In the genomic region with DNA sequence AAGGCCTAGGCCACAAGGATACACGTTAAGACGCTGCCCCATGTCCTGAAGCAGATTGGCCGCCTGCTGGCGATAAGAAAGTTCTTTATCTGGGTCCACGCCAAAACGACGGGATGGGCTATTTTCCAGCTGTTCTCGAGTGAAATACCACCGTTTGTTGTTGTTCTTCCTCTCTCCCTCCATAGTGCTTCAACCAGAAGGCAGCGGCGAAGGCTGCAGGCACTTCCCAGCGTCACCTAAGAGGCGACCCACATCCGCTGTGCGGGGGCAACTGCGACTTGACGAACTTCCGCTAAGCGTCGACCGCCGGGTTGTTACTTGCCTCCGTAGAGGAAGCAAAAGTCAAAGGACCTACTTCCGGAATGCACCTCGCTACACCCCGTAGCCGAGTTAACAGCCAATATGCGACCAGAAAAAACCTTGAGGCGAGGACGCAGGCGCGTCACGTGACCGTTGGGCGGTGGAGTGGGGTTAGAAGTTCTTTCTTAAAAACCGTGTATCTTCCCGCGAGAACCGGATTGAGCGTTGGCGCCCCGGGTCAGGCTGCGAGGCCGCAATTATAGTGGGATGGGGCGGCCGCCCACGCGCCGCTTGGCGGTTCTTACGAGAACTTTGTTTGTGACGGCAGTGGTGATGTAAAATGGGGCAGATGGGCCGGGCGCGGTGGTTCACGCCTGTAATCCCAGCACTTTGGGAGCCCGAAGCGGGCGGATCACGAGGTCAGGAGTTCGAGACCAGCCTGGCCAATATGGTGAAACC, we compare ENCODE assay signal across 8 cellular contexts. TPM values are rescaled to one million over a fixed set of nuclear protein-coding genes. Genes with fewer than 3 reads are reported as not detected.
A peak's percentile ranks its signal among the peaks of the same experiment; 100 is the strongest.
DNase-seq lines count a peak whose midpoint lies in the region; ATAC-seq and TF ChIP-seq lines count a peak whose summit lies in the region.

A gene (minus strand): TSS at position 215 of the 759 bp plus-strand sequence. CDS start 32 bp downstream, at position 183.

- TF ChIP-seq CTCF in colonic mucosa (IDR thresholded peaks at IDR 0.05), result peak; percentile 11

- no peaks in the 10 kb centered on the region for H3K9me3 ChIP-seq in colonic mucosa

- H3K27me3 ChIP-seq in colonic mucosa, result no peaks in the 10 kb centered on the region
- no peaks in the 10 kb centered on the region for H3K27me3 ChIP-seq in layer of hippocampus (ENCODE audit: control insufficient read depth, insufficient read depth, low read length)

- H3K36me3 ChIP-seq in colonic mucosa, result peaks cover 4% of the 10 kb centered on the region

- peaks cover 13% of the 10 kb centered on the region for H3K4me1 ChIP-seq in colonic mucosa

- peak within 1 kb of the TSS; percentile 82 to 91 for H3K9ac ChIP-seq in colonic mucosa (ENCODE audit: low read depth in 2 of 2, low read length in 2 of 2)

- H3K27me3 Mint-ChIP-seq in activated CD4-positive, alpha-beta T cell treated with anti-CD3 and anti-CD28 coated beads, Interleukin-2, amount 10 ng/mL, durations not matched to agents 24 days and 14 days, result peaks cover 3% of the 10 kb centered on the region

- H3K9me3 Mint-ChIP-seq in activated CD4-positive, alpha-beta T cell treated with anti-CD3 and anti-CD28 coated beads, Interleukin-2, amount 10 ng/mL, durations not matched to agents 24 days and 14 days, result peaks cover 19% of the 10 kb centered on the region

- H3K4me1 Mint-ChIP-seq in activated CD4-positive, alpha-beta T cell treated with anti-CD3 and anti-CD28 coated beads, Interleukin-2, amount 10 ng/mL, durations not matched to agents 24 days and 14 days, result peaks cover 21% of the 10 kb centered on the region

- H3K36me3 Mint-ChIP-seq in activated CD4-positive, alpha-beta T cell treated with anti-CD3 and anti-CD28 coated beads, Interleukin-2, amount 10 ng/mL, durations not matched to agents 24 days and 14 days (ENCODE audit: low read depth), result peaks cover 45% of the 10 kb centered on the region

- intact Hi-C loops in activated CD4-positive, alpha-beta T cell treated with anti-CD3 and anti-CD28 coated beads, Interleukin-2, amount 10 ng/mL, durations not matched to agents 24 days and 14 days (cut with micrococcal nuclease), result loop anchor here (1.0 to 2.0 kb wide), 3 partner anchors 34 to 136 kb away; a partner anchor contains a TSS
- intact Hi-C loops in colonic mucosa (cut with DNase I), result no loop called here

- peak within 1 kb of the TSS; percentile 95 for H3K27ac Mint-ChIP-seq in activated CD4-positive, alpha-beta T cell treated with anti-CD3 and anti-CD28 coated beads, Interleukin-2, amount 10 ng/mL, durations not matched to agents 24 days and 14 days

- H3K4me3 Mint-ChIP-seq in activated CD4-positive, alpha-beta T cell treated with anti-CD3 and anti-CD28 coated beads, Interleukin-2, amount 10 ng/mL, durations not matched to agents 24 days and 14 days, result peak within 1 kb of the TSS; percentile 97

- peak; percentile 97 for ATAC-seq in GM19328 (IDR thresholded peaks at IDR 0.05; ENCODE audit: unreplicated experiment)
- ATAC-seq in HG03520 (IDR thresholded peaks at IDR 0.05; ENCODE audit: unreplicated experiment), result peak; percentile 96

- peak within 1 kb of the TSS; percentile 64 for H3K4me3 ChIP-seq in colonic mucosa

- H3K27ac ChIP-seq in colonic mucosa (peak within 1 kb of the TSS; percentile 94), layer of hippocampus (ENCODE audit: low read depth, low read length) (peak within 1 kb of the TSS; percentile 91)

- DNase-seq in C1 segment of cervical spinal cord (lab: John Stamatoyannopoulos, UW) (peak; percentile 90 to 99 (median 97)), NCI-H526 treated with DMSO at 0.1 percent for 48 hours (lab: John Stamatoyannopoulos, UW) (peak; percentile 97), colonic mucosa (peak; percentile 99)
- peak; percentile 99 for DNase-seq in activated CD4-positive, alpha-beta T cell treated with anti-CD3 and anti-CD28 coated beads, Interleukin-2, amount 10 ng/mL, durations not matched to agents 24 days and 14 days
- DNase-seq in stimulated activated CD4-positive, alpha-beta T cell treated with anti-CD3 and anti-CD28 coated beads, Interleukin-1b, Interleukin-23, amount 100 ng/mL, for 4 hours (ENCODE audit: low read depth in 2 of 2), result peak; percentile 96 to 99

RNA-seq across cellular contexts. Expression of the gene that starts here (rescaled TPM):
- 68.7 and 70.9 TPM in 2 replicates for total RNA-seq in activated CD4-positive, alpha-beta T cell treated with anti-CD3 and anti-CD28 coated beads, Interleukin-2, amount 10 ng/mL, durations not matched to agents 24 days and 14 days
- 10 to 100 TPM; 26.3 to 38.7 TPM for total RNA-seq in colonic mucosa

Comparison
In these comparisons a context has a peak if more than half of its experiments do, and no peak if none do; other contexts are left out.
1. Peak in every context shown above with its lines: DNase-seq, ATAC-seq, H3K4me3 ChIP-seq and H3K27ac ChIP-seq.